In the genomic region with DNA sequence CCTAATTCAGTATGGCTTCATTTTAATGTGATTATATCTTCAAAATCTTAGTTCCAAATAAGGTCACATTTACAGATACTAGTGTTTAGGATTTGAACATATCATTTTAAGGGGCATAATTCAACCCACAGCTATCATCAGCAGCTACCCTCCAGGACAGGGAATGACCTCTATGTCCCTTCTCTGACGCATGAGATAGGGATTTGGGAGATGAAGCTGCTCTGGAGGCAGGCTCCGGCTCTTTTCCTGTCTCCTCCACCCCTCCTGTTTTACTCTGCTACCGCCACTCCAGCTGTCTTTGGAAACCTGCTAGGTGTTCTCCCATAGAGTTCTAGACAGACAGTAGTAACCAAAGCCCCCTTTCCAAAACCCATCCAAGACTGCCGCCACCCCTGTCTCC, we compare ENCODE assay signal across 18 cellular contexts.
DNase-seq lines count a peak whose midpoint lies in the region; ATAC-seq, FAIRE-seq and TF ChIP-seq lines count a peak whose summit lies in the region.
"Had no signal": no experiment of that assay in that cellular context is flagged by ENCODE, and none has a peak within 500 bp of the region (broad histone marks: within the 10 kb centered on the region; RNA-seq: fewer than 3 reads in every experiment).

No MANE protein-coding gene starts in this region.

- H3K56ac ChIP-seq in H1 (replicated peaks; ENCODE audit: insufficient read length, low read depth, low read length): no peak overlapping the region

- H3K27me3 ChIP-seq in H1 (replicated peaks in 1 of 4; ENCODE audit: control insufficient read depth in 3 of 4, extremely low read depth in 1 of 4, insufficient read depth in 3 of 4, low read length in 3 of 4) (peaks cover 0 to 1% (median 0%) of the 10 kb centered on the region in 4 experiments; a peak in 2 of 7 replicates), neural cell (ENCODE audit: insufficient read depth, low read depth, low read length) (no peaks in the 10 kb centered on the region)

- H2BK20ac ChIP-seq in H1 (ENCODE audit: low read length): no peak overlapping the region

- H4K91ac ChIP-seq in H1 (replicated peaks; ENCODE audit: insufficient read length, low read length): no peak overlapping the region

- H3K79me1 ChIP-seq in H1 (ENCODE audit: low read depth, low read length): no peaks in the 10 kb centered on the region

- no peak for DNase-seq in H1 (ENCODE audit: low read depth in 1 of 2, low spot score in 2 of 2)
- DNase-seq in erythroblast (lab: John Stamatoyannopoulos, UW): no peak
- no peak for DNase-seq in NK-92 (lab: John Stamatoyannopoulos, UW; ENCODE audit: unreplicated experiment)
- DNase-seq in NCI-H1417 (lab: John Stamatoyannopoulos, UW): no peak
- DNase-seq: C1 segment of cervical spinal cord; Caco-2; CD4-positive, alpha-beta memory T cell; DMS79; GF-D8; GM23248; HFFc6 had no signal

- peaks cover 9% of the 10 kb centered on the region for H3F3A ChIP-seq in neural cell (ENCODE audit: insufficient read depth, low read length, poor library complexity, severe bottlenecking)

- H3K9me3 Mint-ChIP-seq in brain: peaks cover 0 to 5% (median 3%) of the 10 kb centered on the region in 5 experiments

- H2BK5ac ChIP-seq in H1 (ENCODE audit: low read depth, low read length): no peak overlapping the region

- 71% methylated on average over 4 of the region's 4 CpGs; no CpG with 5 or more reads in 1 of the 2 experiments for WGBS in H1 (ENCODE audit: extremely low coverage in 1 of 2, insufficient coverage in 1 of 2, insufficient read length in 1 of 2, insufficient replicate concordance in 2 of 2, low coverage in 1 of 2, low lambda C conversion rate in 2 of 2, missing lambda C conversion rate in 1 of 2), 2 experiments

- no peak overlapping the region for H2BK120ac ChIP-seq in H1 (replicated peaks; ENCODE audit: low read depth, low read length)

- H3K27ac Mint-ChIP-seq in brain: peak overlapping the region in 3 of 5 experiments; percentile 48 to 98 (median 83)
- H3K27ac Mint-ChIP-seq: CD4-positive, alpha-beta memory T cell; HFFc6 had no signal

- CTCF ChIA-PET in H1 (lab: Charles Lee; ENCODE audit: partially characterized antibody): interaction anchor here (1.0 to 2.6 kb wide), 5 partner anchors 17 to 180 kb away, joined by 3 to 10 read pairs (median 5); no protein-coding TSS in a partner anchor

- no peak overlapping the region for H4K5ac ChIP-seq in H1 (ENCODE audit: insufficient read length, low read depth, low read length)

- no peaks in the 10 kb centered on the region for H3K36me3 Mint-ChIP-seq in brain
- H3K36me3 Mint-ChIP-seq: CD4-positive, alpha-beta memory T cell had no signal

- peaks cover 44% of the 10 kb centered on the region for H3K4me1 Mint-ChIP-seq in brain
- H3K4me1 Mint-ChIP-seq: CD4-positive, alpha-beta memory T cell had no signal

- TF ChIP-seq RAD21 in H1 (IDR thresholded peaks at IDR 0.05 in 1 of 2, conservative IDR thresholded peaks at IDR 0.05 in 1 of 2; ENCODE audit: low read depth in 2 of 2, low read length in 2 of 2) (no peak), neural cell (conservative IDR thresholded peaks at IDR 0.05) (no peak)

- H3K18ac ChIP-seq in H1 (ENCODE audit: extremely low read depth, low read length): no peak overlapping the region

- H3K4me3 ChIP-seq in H1 (ENCODE audit: extremely low read depth in 1 of 4, insufficient read depth in 2 of 4, low read depth in 3 of 4, low read length in 4 of 4) (no peak overlapping the region), neural cell (ENCODE audit: low read length) (peak overlapping the region; percentile 54)
- H3K4me3 ChIP-seq: GM23248, HAP-1 had no signal

- no peak overlapping the region for H2BK12ac ChIP-seq in H1 (ENCODE audit: low read depth, low read length)

- H3K4me1 ChIP-seq in H1 (replicated peaks in 1 of 4; ENCODE audit: control insufficient read depth in 3 of 4, insufficient read depth in 4 of 4, low read length in 3 of 4): no peaks in the 10 kb centered on the region
- H3K4me1 ChIP-seq: Caco-2 had no signal

- H3K27ac ChIP-seq in H1 (ENCODE audit: low read depth, low read length): no peak overlapping the region
- peak overlapping the region; percentile 98 for H3K27ac ChIP-seq in neural cell (ENCODE audit: low read length)
- H3K27ac ChIP-seq: GM23248 had no signal

- H3K79me2 ChIP-seq in H1 (ENCODE audit: control insufficient read depth in 1 of 2, insufficient read depth in 2 of 2, low read length in 2 of 2): no peaks in the 10 kb centered on the region
- peaks cover 15% of the 10 kb centered on the region for H3K79me2 ChIP-seq in neural cell (replicated peaks; ENCODE audit: insufficient read depth, low read length)

- POLR2A ChIA-PET in H1 (lab: Charles Lee; ENCODE audit: partially characterized antibody): no interaction called here

- H3K36me3 ChIP-seq in H1 (ENCODE audit: control insufficient read depth in 2 of 4, insufficient read depth in 4 of 4, low read length in 3 of 4): no peaks in the 10 kb centered on the region
- H3K36me3 ChIP-seq in neural cell (ENCODE audit: insufficient read depth, low read length): no peaks in the 10 kb centered on the region
- H3K36me3 ChIP-seq: HAP-1 had no signal

- FAIRE-seq in H1 (lab: Jason Lieb, UNC): no peak
- FAIRE-seq: GM12891, GM18507, H54 had no signal

- H2BK15ac ChIP-seq in H1 (ENCODE audit: low read length): no peak overlapping the region

- H3K27me3 Mint-ChIP-seq in brain: peaks cover 6% of the 10 kb centered on the region

- no peak overlapping the region for H3K4me3 Mint-ChIP-seq in brain
- H3K4me3 Mint-ChIP-seq: CD4-positive, alpha-beta memory T cell; HFFc6 had no signal

- H3K4me2 ChIP-seq in H1 (ENCODE audit: insufficient read depth in 1 of 2, low read depth in 2 of 2, low read length in 2 of 2) (no peak overlapping the region), neural cell (ENCODE audit: low read length) (peak overlapping the region; percentile 62)

- ATAC-seq in GM18511 (IDR thresholded peaks at IDR 0.05; ENCODE audit: unreplicated experiment): no peak

- TF ChIP-seq POLR2A in H1 (IDR thresholded peaks at IDR 0.05; ENCODE audit: control extremely low read depth in 1 of 2, low read depth in 2 of 2, low read length in 2 of 2): no peak
- TF ChIP-seq POLR2A in erythroblast (IDR thresholded peaks at IDR 0.05; ENCODE audit: low read length): no peak

- TF ChIP-seq EP300 in H1 (IDR thresholded peaks at IDR 0.05; ENCODE audit: borderline replicate concordance in 1 of 2, low read depth in 2 of 2, low read length in 2 of 2) (no peak), neural cell (conservative IDR thresholded peaks at IDR 0.05; ENCODE audit: poor library complexity, severe bottlenecking) (no peak)

- H2AFZ ChIP-seq in H1 (ENCODE audit: low read length) (0 out of 2 replicates have a peak overlapping the region, but pooled peaks have one; percentile 14), neural cell (ENCODE audit: low read depth, low read length) (peak overlapping the region; percentile 18)
- H2AFZ ChIP-seq: GM23248 had no signal

- H4K20me1 ChIP-seq in H1 (replicated peaks in 1 of 2; ENCODE audit: control insufficient read depth in 1 of 2, insufficient read depth in 2 of 2, low read length in 2 of 2) (no peaks in the 10 kb centered on the region), neural cell (ENCODE audit: insufficient read depth) (no peaks in the 10 kb centered on the region)

- no peaks in the 10 kb centered on the region for H3K9me2 ChIP-seq in neural cell (ENCODE audit: insufficient read depth, low read length)

- H3K14ac ChIP-seq in H1 (ENCODE audit: insufficient read length): no peak overlapping the region

- H3K4ac ChIP-seq in H1 (replicated peaks; ENCODE audit: insufficient read length, low read depth, low read length): no peak overlapping the region

- no peak overlapping the region for H2AK5ac ChIP-seq in H1 (ENCODE audit: low read depth, low read length)

- no peak for TF ChIP-seq CTCF in brain (conservative IDR thresholded peaks at IDR 0.05)
- no peak for TF ChIP-seq CTCF in H1 (IDR thresholded peaks at IDR 0.05; ENCODE audit: control extremely low read depth in 1 of 3, insufficient read depth in 1 of 3, low read depth in 1 of 3, low read length in 3 of 3)
- TF ChIP-seq CTCF in neural cell (IDR thresholded peaks at IDR 0.05; ENCODE audit: poor library complexity, severe bottlenecking): no peak

- H4K8ac ChIP-seq in H1 (ENCODE audit: extremely low read depth, insufficient read depth, low read length): no peak overlapping the region

- H3K9ac ChIP-seq in H1 (replicated peaks in 1 of 4; ENCODE audit: extremely low read depth in 1 of 4, low read depth in 3 of 4, low read length in 3 of 4) (no peak overlapping the region), neural cell (ENCODE audit: low read length) (peak overlapping the region; percentile 74)
- H3K9ac ChIP-seq: GM23248 had no signal

- H3K23me2 ChIP-seq in H1 (ENCODE audit: low read depth, low read length): no peaks in the 10 kb centered on the region

- H3K23ac ChIP-seq in H1 (ENCODE audit: insufficient read length): no peak overlapping the region

- H3K9me3 ChIP-seq in H1 (ENCODE audit: insufficient read depth in 2 of 2, low read depth in 1 of 2, low read length in 1 of 2) (no peaks in the 10 kb centered on the region; a peak in 1 of 4 replicates), neural cell (ENCODE audit: low read length) (no peaks in the 10 kb centered on the region)
- H3K9me3 ChIP-seq: Caco-2, HAP-1 had no signal

TF ChIP-seq in H1, 55 proteins besides CTCF, POLR2A, EP300 and RAD21 (continues in another document):
- no peak for TF ChIP-seq KDM5A (IDR thresholded peaks at IDR 0.05; ENCODE audit: low read length)
- TF ChIP-seq JUND (IDR thresholded peaks at IDR 0.05; ENCODE audit: low read length): no peak
- no peak for TF ChIP-seq JUN (IDR thresholded peaks at IDR 0.05; ENCODE audit: low read depth, low read length)
- TF ChIP-seq KDM1A (IDR thresholded peaks at IDR 0.05; ENCODE audit: borderline replicate concordance, low read length): no peak
- TF ChIP-seq TEAD4 (IDR thresholded peaks at IDR 0.05; ENCODE audit: low read depth, low read length): no peak
- no peak for TF ChIP-seq RBBP5 (IDR thresholded peaks at IDR 0.05; ENCODE audit: borderline replicate concordance, low read depth, low read length)

TF ChIP-seq in neural cell, 6 proteins besides CTCF, POLR2A, EP300 and RAD21 (continues in another document):
- TF ChIP-seq POLR2AphosphoS5 (IDR thresholded peaks at IDR 0.05) (no peak), EZH2 (IDR thresholded peaks at IDR 0.05; ENCODE audit: borderline replicate concordance, insufficient read depth, low read length, poor library complexity, severe bottlenecking) (no peak), TAF1 (IDR thresholded peaks at IDR 0.05; ENCODE audit: low read depth) (no peak), SMC3 (conservative IDR thresholded peaks at IDR 0.05; ENCODE audit: poor library complexity) (no peak)
